ENCODE assay signal across 8 cellular contexts in the genomic region with DNA sequence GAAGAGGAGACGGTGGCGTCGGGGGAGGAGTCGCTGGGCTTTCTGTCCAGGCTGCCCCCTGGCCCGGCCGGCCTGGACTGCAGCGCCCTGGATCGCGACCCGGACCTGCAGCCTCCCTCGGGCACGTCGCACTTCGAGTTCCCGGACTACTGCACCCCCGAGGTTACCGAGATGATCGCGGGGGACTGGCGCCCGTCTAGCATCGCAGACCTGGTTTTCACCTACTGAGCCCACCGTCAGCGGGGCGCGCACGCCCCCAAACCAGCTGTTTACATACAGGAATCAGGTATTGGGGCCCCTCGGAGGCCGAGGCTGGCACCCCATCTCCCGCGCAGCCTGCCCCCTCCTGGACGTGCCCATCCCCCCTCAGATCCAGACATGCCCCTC. TPM values are rescaled to one million over a fixed set of nuclear protein-coding genes. Genes with fewer than 3 reads are reported as not detected.
DNase-seq lines count a peak whose midpoint lies in the region; ATAC-seq and TF ChIP-seq lines count a peak whose summit lies in the region.

No MANE protein-coding gene starts in this region.

- TF ChIP-seq CTCF in omental fat pad (IDR thresholded peaks at IDR 0.05): no peak

- no peaks in the 10 kb centered on the region for H3K27me3 ChIP-seq in BLaER1 treated with 17β-estradiol and CSF1 and Interleukin-3, amounts not matched to agents 10 nM and 100 nM
- no peaks in the 10 kb centered on the region for H3K27me3 ChIP-seq in stomach smooth muscle (ENCODE audit: control insufficient read depth in 1 of 2, insufficient read depth in 2 of 2, low read length in 2 of 2)

- DNase-seq in HuH-7 (ENCODE audit: low spot score) (peak; percentile 30), inferior parietal cortex (ENCODE audit: extremely low spot score) (peak; percentile 12), omental fat pad (ENCODE audit: low spot score) (no peak)

- H3K4me2 ChIP-seq in BLaER1 treated with 17β-estradiol and CSF1 and Interleukin-3, amounts not matched to agents 10 nM and 100 nM: peak overlapping the region; percentile 56 to 99 (median 91)

- no peaks in the 10 kb centered on the region for H3K9me3 ChIP-seq in BLaER1 treated with 17β-estradiol and CSF1 and Interleukin-3, amounts not matched to agents 10 nM and 100 nM (replicated peaks in 1 of 11)
- H3K9me3 ChIP-seq in stomach smooth muscle (ENCODE audit: control insufficient read depth in 2 of 2, low read length in 2 of 2): no peaks in the 10 kb centered on the region

- peaks cover 0 to 16% (median 5%) of the 10 kb centered on the region in 11 experiments; a peak in 9 of 22 replicates for H3K36me3 ChIP-seq in BLaER1 treated with 17β-estradiol and CSF1 and Interleukin-3, amounts not matched to agents 10 nM and 100 nM
- H3K36me3 ChIP-seq in stomach smooth muscle (ENCODE audit: control insufficient read depth in 2 of 2, insufficient read depth in 2 of 2, low read length in 2 of 2): no peaks in the 10 kb centered on the region

- H3K4me1 ChIP-seq in BLaER1 treated with 17β-estradiol and CSF1 and Interleukin-3, amounts not matched to agents 10 nM and 100 nM: peaks cover 37 to 50% (median 39%) of the 10 kb centered on the region in 10 experiments
- H3K4me1 ChIP-seq in stomach smooth muscle (ENCODE audit: control insufficient read depth, insufficient read depth, low read length): peaks cover 36% of the 10 kb centered on the region

- peak overlapping the region in 10 of 11 experiments; percentile 84 to 98 (median 93); a peak in 21 of 22 replicates for H3K27ac ChIP-seq in BLaER1 treated with 17β-estradiol and CSF1 and Interleukin-3, amounts not matched to agents 10 nM and 100 nM
- H3K27ac ChIP-seq in angular gyrus (ENCODE audit: low read depth, low read length) (peak overlapping the region; percentile 89), stomach smooth muscle (ENCODE audit: low read length) (peak overlapping the region; percentile 81)

- peak overlapping the region; percentile 87 to 96 (median 91) for H3K9ac ChIP-seq in BLaER1 treated with 17β-estradiol and CSF1 and Interleukin-3, amounts not matched to agents 10 nM and 100 nM
- peak overlapping the region; percentile 37 to 51 for H3K9ac ChIP-seq in stomach smooth muscle (ENCODE audit: low read length in 2 of 2)

- peaks cover 27 to 51% (median 44%) of the 10 kb centered on the region in 11 experiments; a peak in 21 of 22 replicates for H4K20me1 ChIP-seq in BLaER1 treated with 17β-estradiol and CSF1 and Interleukin-3, amounts not matched to agents 10 nM and 100 nM

- peak overlapping the region; percentile 69 to 95 (median 84) for H3K4me3 ChIP-seq in BLaER1 treated with 17β-estradiol and CSF1 and Interleukin-3, amounts not matched to agents 10 nM and 100 nM
- peak overlapping the region; percentile 69 to 85 for H3K4me3 ChIP-seq in stomach smooth muscle (ENCODE audit: low read length in 2 of 2)

- ATAC-seq in GM19035 (IDR thresholded peaks at IDR 0.05; ENCODE audit: unreplicated experiment) (no peak), GM21423 (IDR thresholded peaks at IDR 0.05; ENCODE audit: unreplicated experiment) (no peak), omental fat pad (ENCODE audit: low FRiP score) (no peak)

RNA-seq across cellular contexts. Expression of a gene that starts 1.3 kb away (rescaled TPM):
- total RNA-seq in omental fat pad: 1 to 10 TPM; 2.0 to 3.3 (median 2.5) TPM

RNA-seq across cellular contexts. Expression of a gene that starts 20.3 kb away (rescaled TPM):
- total RNA-seq in omental fat pad: 10 to 100 TPM; 12.6 to 19.1 (median 15.8) TPM

RNA-seq across cellular contexts. Expression of a gene that starts 29.3 kb away (rescaled TPM):
- 10 to 100 TPM; 10.5 to 20.1 (median 12.6) TPM for total RNA-seq in omental fat pad

RNA-seq across cellular contexts. Expression of a gene that starts 36.1 kb away (rescaled TPM):
- 1 to 10 TPM; 1.4 to 3.0 (median 1.9) TPM for total RNA-seq in omental fat pad

RNA-seq across cellular contexts. Expression of a gene that starts 53.9 kb away (rescaled TPM):
- total RNA-seq in omental fat pad: 10 to 100 TPM in 1 of 4 donors, 1 to 10 TPM in 3; 5.5 to 10.6 (median 6.2) TPM
